20 cellular contexts compared by ENCODE assay signal in the genomic region with DNA sequence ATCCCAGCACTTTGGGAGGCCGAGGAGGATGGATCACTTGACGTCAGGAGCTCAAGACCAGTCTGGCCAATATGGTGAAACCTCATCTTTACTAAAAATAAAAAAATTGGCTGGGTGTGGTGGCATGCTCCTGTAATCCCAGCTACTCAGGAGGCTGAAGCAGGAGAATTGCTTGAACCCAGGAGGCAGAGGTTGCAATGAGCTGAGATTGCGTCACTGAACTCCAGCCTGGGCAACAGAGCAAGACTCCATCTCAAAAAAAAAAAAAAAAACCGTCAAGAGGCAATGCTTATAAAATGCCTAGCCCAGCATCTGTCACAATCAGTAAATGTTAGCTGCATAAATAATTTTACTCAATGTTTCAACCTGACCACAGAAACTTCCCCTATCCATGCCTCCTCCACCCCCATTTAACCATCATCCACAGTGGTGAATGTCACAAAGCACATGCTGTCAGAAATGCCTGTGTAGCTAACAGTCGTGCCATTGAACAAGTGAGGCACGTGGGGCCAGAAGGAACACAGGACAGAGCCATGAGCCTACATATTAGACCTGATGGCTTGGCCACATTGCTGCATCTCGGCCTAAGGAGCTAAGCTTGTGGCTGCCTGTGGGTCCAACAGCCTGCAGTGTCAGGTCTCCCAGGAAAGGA. TPM values are rescaled to one million over a fixed set of nuclear protein-coding genes. Genes with fewer than 3 reads are reported as not detected.
DNase-seq lines count a peak whose midpoint lies in the region; ATAC-seq, FAIRE-seq and TF ChIP-seq lines count a peak whose summit lies in the region.
"Had no signal": no experiment of that assay in that cellular context is flagged by ENCODE, and none has a peak within 500 bp of the region (broad histone marks: within the 10 kb centered on the region; RNA-seq: fewer than 3 reads in every experiment).

No MANE protein-coding gene starts in this region.

- H3K36me3 Mint-ChIP-seq in activated CD4-positive, alpha-beta T cell treated with anti-CD3 and anti-CD28 coated beads for 36 hours (ENCODE audit: low read depth): no peaks in the 10 kb centered on the region
- H3K36me3 Mint-ChIP-seq: brain had no signal

- in situ Hi-C loops in Panc1 (cut with HindIII; ENCODE audit: low pct_unique_long_range_greater_than_20kb, low sequenced_read_pairs): no loop called here

- H3K4me1 ChIP-seq in Panc1 (ENCODE audit: control insufficient read depth, insufficient read depth, low read length): no peaks in the 10 kb centered on the region; the same call in 1 of the 2 replicates

- no peaks in the 10 kb centered on the region for H3K27me3 Mint-ChIP-seq in activated CD4-positive, alpha-beta T cell treated with anti-CD3 and anti-CD28 coated beads for 36 hours
- H3K27me3 Mint-ChIP-seq: progenitor cell of endocrine pancreas had no signal

- no peak for TF ChIP-seq POLR2A in erythroblast (IDR thresholded peaks at IDR 0.05; ENCODE audit: low read length)

- no peaks in the 10 kb centered on the region for H3K27me3 ChIP-seq in Panc1 (ENCODE audit: control insufficient read depth, insufficient read depth, low read length)

- H3K9me3 ChIP-seq in Panc1 (ENCODE audit: control insufficient read depth, insufficient read depth, low read depth, low read length): no peaks in the 10 kb centered on the region

- peaks cover 2% of the 10 kb centered on the region for H3K4me1 Mint-ChIP-seq in activated CD4-positive, alpha-beta T cell treated with anti-CD3 and anti-CD28 coated beads for 36 hours

- CTCF ChIA-PET in activated CD4-positive, alpha-beta T cell treated with anti-CD3 and anti-CD28 coated beads for 36 hours (lab: Charles Lee): interaction anchor here (1.1 to 1.6 kb wide), 2 partner anchors 9 kb away, joined by 3 read pairs; no protein-coding TSS in a partner anchor
- CTCF ChIA-PET in Panc1 (lab: Charles Lee): no interaction called here

- no peak overlapping the region for H3K27ac ChIP-seq in Panc1 (ENCODE audit: low read length)

- FAIRE-seq in D721Med (lab: Jason Lieb, UNC): no peak
- FAIRE-seq in HTR-8/SVneo (lab: Jason Lieb, UNC): no peak
- FAIRE-seq: colon, H1 had no signal

- POLR2A ChIA-PET in activated CD4-positive, alpha-beta T cell treated with anti-CD3 and anti-CD28 coated beads for 36 hours (lab: Charles Lee): no interaction called here
- POLR2A ChIA-PET in Panc1 (lab: Charles Lee): interaction anchor here (0.7 kb wide), 1 partner anchor 9 kb away, joined by 8 read pairs; no protein-coding TSS in a partner anchor

- H3K27ac Mint-ChIP-seq in activated CD4-positive, alpha-beta T cell treated with anti-CD3 and anti-CD28 coated beads for 36 hours: no peak overlapping the region
- H3K27ac Mint-ChIP-seq: progenitor cell of endocrine pancreas had no signal

- intact Hi-C loops in activated CD4-positive, alpha-beta T cell treated with anti-CD3 and anti-CD28 coated beads for 36 hours (cut with DNase I, micrococcal nuclease): no loop called here
- intact Hi-C loops in Panc1 (cut with micrococcal nuclease; ENCODE audit: unreplicated experiment): loop anchor here (1.0 kb wide), 1 partner anchor 63 kb away; no protein-coding TSS in a partner anchor

- H3K4me3 Mint-ChIP-seq in activated CD4-positive, alpha-beta T cell treated with anti-CD3 and anti-CD28 coated beads for 36 hours: no peak overlapping the region
- H3K4me3 Mint-ChIP-seq: brain, nephron had no signal

- no peaks in the 10 kb centered on the region for H3K36me3 ChIP-seq in Panc1 (ENCODE audit: control insufficient read depth, insufficient read depth, low read length)

- BruUV-seq in Panc1 (replicated peaks; lab: Mats Ljungman, UMichigan): no TSS peak

- no peak for TF ChIP-seq CTCF in Panc1 (IDR thresholded peaks at IDR 0.05)
- no peak for TF ChIP-seq CTCF in D721Med (IDR thresholded peaks at IDR 0.05; ENCODE audit: insufficient read depth, missing control alignments)

- no peak overlapping the region for H3K4me3 ChIP-seq in Panc1 (ENCODE audit: low read depth in 2 of 2, low read length in 2 of 2)

- no peak for DNase-seq in activated CD4-positive, alpha-beta T cell treated with anti-CD3 and anti-CD28 coated beads for 36 hours
- DNase-seq in activated CD4-positive, alpha-beta T cell treated with anti-CD3 and anti-CD28 coated beads for 48 hours: no peak
- DNase-seq in Panc1 (ENCODE audit: low read depth, low spot score): no peak
- peak; percentile 31 for DNase-seq in epidermal melanocyte (ENCODE audit: insufficient read length, low spot score)
- no peak for DNase-seq in stimulated activated naive CD8-positive, alpha-beta T cell treated with anti-CD3 and anti-CD28 coated beads, Interleukin-15, Interleukin-2, amounts not matched to agents 100 U/mL and 50 U/mL, for 24 hours
- no peak for DNase-seq in D721Med (ENCODE audit: insufficient read length, low spot score)
- no peak for DNase-seq in HTR-8/SVneo (ENCODE audit: insufficient read length, low spot score)
- no peak for DNase-seq in erythroblast (lab: John Stamatoyannopoulos, UW)
- DNase-seq: activated CD4-positive, alpha-beta T cell treated with anti-CD3 and anti-CD28 coated beads, Interleukin-2, amount 50 U/mL, for 4 hours; activated T-cell treated with anti-CD3 and anti-CD28 coated beads for 4 hours; NCI-H1105; NCI-H2029 treated with DMSO at 0.1 percent for 48 hours; stimulated activated CD4-positive, alpha-beta T cell treated with anti-CD3 and anti-CD28 coated beads, Interleukin-2, amount 100 ng/mL, for 24 hours; SW 1271 had no signal

- ATAC-seq in activated CD4-positive, alpha-beta T cell treated with anti-CD3 and anti-CD28 coated beads for 36 hours: peak; percentile 57
- ATAC-seq in Panc1: peak; percentile 19; the same call in 1 of the 2 replicates
- ATAC-seq in stimulated activated naive CD8-positive, alpha-beta T cell treated with anti-CD3 and anti-CD28 coated beads, Interleukin-15, Interleukin-2, amounts not matched to agents 100 U/mL and 50 U/mL, for 24 hours: peak; percentile 86

- no peaks in the 10 kb centered on the region for H3K9me3 Mint-ChIP-seq in activated CD4-positive, alpha-beta T cell treated with anti-CD3 and anti-CD28 coated beads for 36 hours (ENCODE audit: low read depth)
- H3K9me3 Mint-ChIP-seq: nephron had no signal

RNA-seq across cellular contexts. Expression of gene TCOF1, which starts 16.8 kb away (rescaled TPM):
- total RNA-seq in activated CD4-positive, alpha-beta T cell treated with anti-CD3 and anti-CD28 coated beads for 36 hours: 100 to 1,000 TPM; 113 to 145 TPM
- 92.8 TPM for total RNA-seq in Panc1 (2021; ENCODE audit: unreplicated experiment)
- 45.0 TPM for polyA plus RNA-seq in Panc1 (2012; ENCODE audit: insufficient read length)

RNA-seq across cellular contexts. Expression of gene ARSI, which starts 38.0 kb away (rescaled TPM):
- not detected for total RNA-seq in activated CD4-positive, alpha-beta T cell treated with anti-CD3 and anti-CD28 coated beads for 36 hours
- 18.6 TPM for total RNA-seq in Panc1 (2021; ENCODE audit: unreplicated experiment)
- polyA plus RNA-seq in Panc1 (2012; ENCODE audit: insufficient read length): 16.4 TPM
- total RNA-seq: progenitor cell of endocrine pancreas had no signal

RNA-seq across cellular contexts. Expression of gene CAMK2A, which starts 51.2 kb away (rescaled TPM):
- not detected for total RNA-seq in activated CD4-positive, alpha-beta T cell treated with anti-CD3 and anti-CD28 coated beads for 36 hours
- 0.51 TPM for total RNA-seq in Panc1 (2021; ENCODE audit: unreplicated experiment)
- polyA plus RNA-seq in Panc1 (2012; ENCODE audit: insufficient read length): 0.28 TPM
- total RNA-seq: NCI-H460, progenitor cell of endocrine pancreas had no signal

Comparison
In these comparisons a context has a peak if more than half of its experiments do, and no peak if none do; other contexts are left out.
1. ATAC-seq: peak in every context shown above with its lines; median percentile 86 in stimulated activated naive CD8-positive, alpha-beta T cell treated with anti-CD3 and anti-CD28 coated beads, Interleukin-15, Interleukin-2, amounts not matched to agents 100 U/mL and 50 U/mL, for 24 hours; 57 in activated CD4-positive, alpha-beta T cell treated with anti-CD3 and anti-CD28 coated beads for 36 hours; 19 in Panc1.
2. RNA of gene ARSI, which starts 38.0 kb away (total RNA-seq): 18.6 TPM in Panc1 (single experiment); not detected in activated CD4-positive, alpha-beta T cell treated with anti-CD3 and anti-CD28 coated beads for 36 hours; every median in the first group is over 10 times any median in the second.